In genomic region chr17:39772415-39772814, GRCh38 we compare ENCODE assay signal across 14 cellular contexts. TPM values are rescaled to one million over a fixed set of nuclear protein-coding genes. Genes with fewer than 3 reads are reported as not detected.
DNase-seq lines count a peak whose midpoint lies in the region; TF ChIP-seq lines count a peak whose summit lies in the region.
"Had no signal": no experiment of that assay in that cellular context is flagged by ENCODE, and none has a peak within 500 bp of the region (broad histone marks: within the 10 kb centered on the region; RNA-seq: fewer than 3 reads in every experiment).

No MANE protein-coding gene starts in this region.

- peaks cover 93% of the 10 kb centered on the region for H3K4me1 Mint-ChIP-seq in activated CD4-positive, alpha-beta memory T cell treated with anti-CD3 and anti-CD28 coated beads for 36 hours (ENCODE audit: low read depth)

- no peaks in the 10 kb centered on the region for H3K27me3 ChIP-seq in BLaER1
- H3K27me3 ChIP-seq: body of pancreas had no signal

- no peak overlapping the region for H3K9ac ChIP-seq in BLaER1

- TF ChIP-seq CTCF in GM12865 (IDR thresholded peaks at IDR 0.05; ENCODE audit: insufficient read depth, low read depth, low read length, missing control alignments), result no peak

- H3K4me3 ChIP-seq in BLaER1 (no peak overlapping the region), GM12865 (ENCODE audit: low read depth, low read length) (peak overlapping the region; percentile 90)
- H3K4me3 ChIP-seq: body of pancreas, prostate gland had no signal

- H3K4me2 ChIP-seq in BLaER1, result peak overlapping the region; percentile 25

- POLR2A ChIA-PET in activated CD4-positive, alpha-beta memory T cell treated with anti-CD3 and anti-CD28 coated beads for 36 hours (lab: Charles Lee), result interaction anchor here (0.9 to 1.2 kb wide), 4 partner anchors 14 to 19 kb away, joined by 3 to 4 read pairs (median 3); no protein-coding TSS in a partner anchor

- H3K27ac Mint-ChIP-seq in activated CD4-positive, alpha-beta memory T cell treated with anti-CD3 and anti-CD28 coated beads for 36 hours, result peak overlapping the region; percentile 80

- no peaks in the 10 kb centered on the region for H3K36me3 ChIP-seq in BLaER1
- H3K36me3 ChIP-seq: prostate gland had no signal

- peak overlapping the region; percentile 28 for H3K4me3 Mint-ChIP-seq in activated CD4-positive, alpha-beta memory T cell treated with anti-CD3 and anti-CD28 coated beads for 36 hours

- no peak overlapping the region for H3K27ac ChIP-seq in BLaER1
- H3K27ac ChIP-seq: body of pancreas, prostate gland had no signal

- CTCF ChIA-PET in activated CD4-positive, alpha-beta memory T cell treated with anti-CD3 and anti-CD28 coated beads for 36 hours (lab: Charles Lee), result interaction anchor here (0.9 to 1.0 kb wide), 2 partner anchors 14 to 19 kb away, joined by 3 read pairs; no protein-coding TSS in a partner anchor

- no peaks in the 10 kb centered on the region for H3K9me3 Mint-ChIP-seq in activated CD4-positive, alpha-beta memory T cell treated with anti-CD3 and anti-CD28 coated beads for 36 hours

- DNase-seq in GM12865 (ENCODE audit: low read depth) (no peak), middle frontal gyrus (ENCODE audit: extremely low spot score, low spot score) (peak; percentile 20), DMS79 treated with DMSO at 0.1 percent for 48 hours (lab: John Stamatoyannopoulos, UW) (no peak), germinal center (ENCODE audit: low spot score) (no peak), NCI-H446 (lab: John Stamatoyannopoulos, UW) (no peak), T1000 (lab: John Stamatoyannopoulos, UW) (no peak)
- no peak for DNase-seq in activated CD4-positive, alpha-beta memory T cell treated with anti-CD3 and anti-CD28 coated beads for 36 hours
- DNase-seq: activated CD8-positive, alpha-beta memory T cell treated with anti-CD3 and anti-CD28 coated beads, Interleukin-2, amount 50 U/mL, for 4 hours; AML-193; body of pancreas; MV-4-11 had no signal

- peaks cover 52% of the 10 kb centered on the region for H3K36me3 Mint-ChIP-seq in activated CD4-positive, alpha-beta memory T cell treated with anti-CD3 and anti-CD28 coated beads for 36 hours

- H4K20me1 ChIP-seq in BLaER1, result no peaks in the 10 kb centered on the region

- H3K9me3 ChIP-seq in BLaER1, result no peaks in the 10 kb centered on the region
- H3K9me3 ChIP-seq: body of pancreas, prostate gland had no signal

- H3K4me1 ChIP-seq in BLaER1, result peaks cover 13% of the 10 kb centered on the region
- H3K4me1 ChIP-seq: body of pancreas, prostate gland had no signal

- intact Hi-C loops in activated CD4-positive, alpha-beta memory T cell treated with anti-CD3 and anti-CD28 coated beads for 36 hours (cut with micrococcal nuclease), result loop anchor here (5.0 kb wide), 3 partner anchors 155 to 325 kb away; partner anchors contain the start of genes LRRC3C, ORMDL3 and PSMD3

- H3K27me3 Mint-ChIP-seq in activated CD4-positive, alpha-beta memory T cell treated with anti-CD3 and anti-CD28 coated beads for 36 hours, result no peaks in the 10 kb centered on the region

RNA-seq across cellular contexts. Expression of gene GRB7, which starts 34.7 kb away (rescaled TPM):
- 1 to 10 TPM in 1 of 2 experiments, under 1 TPM in 1; 0.34 to 1.2 TPM for total RNA-seq in activated CD4-positive, alpha-beta memory T cell treated with anti-CD3 and anti-CD28 coated beads for 36 hours
- total RNA-seq: RPMI7951 had no signal

RNA-seq across cellular contexts. Expression of gene MIEN1, which starts 42.1 kb away (rescaled TPM):
- total RNA-seq in activated CD4-positive, alpha-beta memory T cell treated with anti-CD3 and anti-CD28 coated beads for 36 hours, result 10 to 100 TPM; 41.0 to 43.8 TPM
